ENCODE assay signal across 1 cellular context in the genomic region with DNA sequence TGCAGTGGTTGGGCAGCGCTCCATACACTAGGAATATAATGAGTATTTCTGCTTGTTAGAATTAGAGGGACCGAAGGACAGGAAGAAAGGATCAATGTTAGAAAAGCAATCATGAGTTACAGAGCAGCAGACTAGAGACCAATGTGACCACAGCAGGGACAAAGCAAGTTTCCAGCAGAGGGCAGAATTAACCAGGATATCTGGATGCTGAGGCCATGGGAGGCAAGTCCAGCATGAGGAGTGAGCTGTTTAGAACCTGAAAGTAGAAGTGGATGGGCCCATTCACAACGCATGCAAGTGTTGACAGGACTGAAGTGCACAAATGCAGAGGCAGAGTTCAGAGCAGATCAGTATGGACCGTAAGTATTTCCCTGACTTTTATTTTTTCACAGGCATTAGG.
TF ChIP-seq lines count a peak whose summit lies in the region.

No MANE protein-coding gene starts in this region.

TF ChIP-seq in H1, 55 proteins besides CTCF, POLR2A, EP300 and RAD21:
- TF ChIP-seq, protein P1, sequence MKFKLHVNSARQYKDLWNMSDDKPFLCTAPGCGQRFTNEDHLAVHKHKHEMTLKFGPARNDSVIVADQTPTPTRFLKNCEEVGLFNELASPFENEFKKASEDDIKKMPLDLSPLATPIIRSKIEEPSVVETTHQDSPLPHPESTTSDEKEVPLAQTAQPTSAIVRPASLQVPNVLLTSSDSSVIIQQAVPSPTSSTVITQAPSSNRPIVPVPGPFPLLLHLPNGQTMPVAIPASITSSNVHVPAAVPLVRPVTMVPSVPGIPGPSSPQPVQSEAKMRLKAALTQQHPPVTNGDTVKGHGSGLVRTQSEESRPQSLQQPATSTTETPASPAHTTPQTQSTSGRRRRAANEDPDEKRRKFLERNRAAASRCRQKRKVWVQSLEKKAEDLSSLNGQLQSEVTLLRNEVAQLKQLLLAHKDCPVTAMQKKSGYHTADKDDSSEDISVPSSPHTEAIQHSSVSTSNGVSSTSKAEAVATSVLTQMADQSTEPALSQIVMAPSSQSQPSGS (IDR thresholded peaks at IDR 0.05; ENCODE audit: low read length): no peak
- TF ChIP-seq, protein P2, sequence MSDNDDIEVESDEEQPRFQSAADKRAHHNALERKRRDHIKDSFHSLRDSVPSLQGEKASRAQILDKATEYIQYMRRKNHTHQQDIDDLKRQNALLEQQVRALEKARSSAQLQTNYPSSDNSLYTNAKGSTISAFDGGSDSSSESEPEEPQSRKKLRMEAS (IDR thresholded peaks at IDR 0.05): peak; percentile 37; the same call in 1 of the 2 replicates
